ENCODE assay signal across 8 cellular contexts in genomic region chr2:29130295-29130694, GRCh38. TPM values are rescaled to one million over a fixed set of nuclear protein-coding genes. Genes with fewer than 3 reads are reported as not detected.
DNase-seq lines count a peak whose midpoint lies in the region; ATAC-seq and TF ChIP-seq lines count a peak whose summit lies in the region.

No MANE protein-coding gene starts in this region.

- H3K9ac ChIP-seq in SK-N-MC (ENCODE audit: insufficient read length) = peak overlapping the region; percentile 48

- H3K4me1 Mint-ChIP-seq in HFFc6 (ENCODE audit: low read depth) = peaks cover 70% of the 10 kb centered on the region

- DNase-seq in NCI-H1436 (lab: John Stamatoyannopoulos, UW) = peak; percentile 12
- DNase-seq in NCI-H1436 treated with DMSO at 0.1 percent for 48 hours (lab: John Stamatoyannopoulos, UW) = no peak
- DNase-seq in HFFc6 = peak; percentile 77
- DNase-seq in SK-N-MC (ENCODE audit: low read depth, low spot score) = no peak
- peak; percentile 73 to 85 for DNase-seq in erythroblast (lab: John Stamatoyannopoulos, UW)
- no peak for DNase-seq in sciatic nerve (ENCODE audit: low spot score)
- no peak for DNase-seq in Peyer's patch
- no peak for DNase-seq in activated gamma-delta T cell treated with Interleukin-2 at 50 U/mL for 16 hours

- H3K36me3 ChIP-seq in SK-N-MC (ENCODE audit: insufficient read depth, low read length) (peaks cover 20% of the 10 kb centered on the region), Peyer's patch (peaks cover 0 to 7% (median 0%) of the 10 kb centered on the region in 3 donors)

- H3K4me3 ChIP-seq in SK-N-MC = 0 out of 2 replicates have a peak overlapping the region, but pooled peaks have one; percentile 19
- H3K4me3 ChIP-seq in Peyer's patch = no peak overlapping the region

- H3K27me3 Mint-ChIP-seq in HFFc6 (ENCODE audit: insufficient read depth) = no peaks in the 10 kb centered on the region; the same call in 1 of the 2 replicates

- no peaks in the 10 kb centered on the region for H3K27me3 ChIP-seq in Peyer's patch

- TF ChIP-seq POLR2A in erythroblast (IDR thresholded peaks at IDR 0.05; ENCODE audit: low read length) (no peak), Peyer's patch (IDR thresholded peaks at IDR 0.05) (no peak)

- peak overlapping the region; percentile 62 for H3K27ac ChIP-seq in SK-N-MC
- no peak overlapping the region for H3K27ac ChIP-seq in Peyer's patch

- peak; percentile 83 for ATAC-seq in sciatic nerve

- H3K27ac Mint-ChIP-seq in HFFc6 = peak overlapping the region; percentile 96

- TF ChIP-seq CTCF in HFFc6 (IDR thresholded peaks at IDR 0.05) (no peak), Peyer's patch (IDR thresholded peaks at IDR 0.05) (no peak)

- peak overlapping the region; percentile 79 for H3K4me3 Mint-ChIP-seq in HFFc6

- H3K9me3 ChIP-seq in SK-N-MC (ENCODE audit: low read depth, low read length) (no peaks in the 10 kb centered on the region), Peyer's patch (no peaks in the 10 kb centered on the region)

- H3K36me3 Mint-ChIP-seq in HFFc6 (ENCODE audit: low read depth) = peaks cover 46% of the 10 kb centered on the region

- peaks cover 11% of the 10 kb centered on the region for H3K9me3 Mint-ChIP-seq in HFFc6

- no peaks in the 10 kb centered on the region for H3K4me1 ChIP-seq in Peyer's patch

- intact Hi-C loops in sciatic nerve (cut with DNase I) = no loop called here

RNA-seq across cellular contexts. Expression of gene CLIP4, which starts 15.1 kb away (rescaled TPM):
- total RNA-seq in HFFc6 (2021; fragmentation: NEBNext Ultra II Directional; extraction: Animal tissue kit (Norgen Biotek cat#: 25700)) = 10 to 100 TPM; 33.7 to 40.9 (median 36.6) TPM
- total RNA-seq in sciatic nerve = 85.6 TPM
- total RNA-seq in Peyer's patch = 10 to 100 TPM in 3 of 4 donors, 1 to 10 TPM in 1; 7.0 to 40.4 (median 16.9) TPM

RNA-seq across cellular contexts. Expression of gene PCARE, which starts 56.0 kb away (rescaled TPM):
- total RNA-seq in HFFc6 (2021; fragmentation: NEBNext Ultra II Directional; extraction: Animal tissue kit (Norgen Biotek cat#: 25700)) = not detected
- 0.53 TPM for total RNA-seq in sciatic nerve
- not detected for total RNA-seq in Peyer's patch

Comparison
In these comparisons a context has a peak if more than half of its experiments do, and no peak if none do; other contexts are left out.
1. DNase-seq: peak in NCI-H1436 (single experiment), HFFc6 (single experiment) and erythroblast (2 of 2); none in NCI-H1436 treated with DMSO at 0.1 percent for 48 hours (single experiment), SK-N-MC (single experiment), sciatic nerve (single experiment), Peyer's patch (0 of 3) and activated gamma-delta T cell treated with Interleukin-2 at 50 U/mL for 16 hours (single experiment).